ENCODE assay signal across 10 cellular contexts in the genomic region with DNA sequence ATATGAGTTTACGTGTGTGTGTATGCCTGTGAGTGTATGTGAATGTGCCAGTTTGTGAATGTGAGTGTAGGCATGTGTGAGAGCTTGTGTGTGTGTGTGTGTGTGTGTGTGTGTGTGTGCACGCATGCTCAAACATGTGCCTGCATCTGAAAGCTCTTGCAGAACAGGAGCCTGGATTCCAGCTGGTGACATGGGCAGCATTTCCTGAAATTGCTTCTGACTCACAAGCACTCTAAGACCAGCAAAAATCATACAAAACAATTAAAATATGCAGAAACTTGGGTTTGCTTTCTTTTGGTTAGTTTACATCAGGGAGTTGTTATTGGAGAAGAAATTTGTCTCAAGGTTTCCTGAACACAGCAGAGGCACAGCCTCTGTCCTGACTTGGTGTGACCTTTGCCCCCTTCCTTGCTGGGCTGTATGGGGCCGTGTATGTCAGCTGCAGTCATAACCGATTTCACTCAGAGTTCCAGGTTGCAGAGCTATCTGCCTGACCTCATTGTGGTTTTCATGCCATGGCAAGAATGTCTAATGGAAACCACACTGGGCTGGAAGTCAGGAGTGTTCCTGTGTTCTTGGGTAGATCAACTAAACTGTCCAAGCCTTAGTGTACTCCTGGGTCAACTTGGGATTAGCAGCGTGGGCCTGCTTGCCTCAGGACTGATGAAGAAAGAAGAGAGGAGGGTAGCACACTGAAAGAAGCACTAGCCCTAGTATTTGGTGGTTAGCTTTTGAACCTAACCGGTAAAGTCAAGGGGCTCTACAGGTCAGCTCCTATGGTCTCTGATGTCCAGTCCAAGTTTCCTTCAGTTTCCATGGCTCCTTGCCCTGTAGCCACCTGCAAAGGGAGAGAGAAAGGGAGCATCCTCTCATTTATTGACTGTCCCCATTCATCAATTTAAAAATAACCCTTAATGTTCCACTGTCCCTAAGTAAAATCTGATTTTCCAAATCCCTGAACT.
DNase-seq lines count a peak whose midpoint lies in the region; ATAC-seq, FAIRE-seq and TF ChIP-seq lines count a peak whose summit lies in the region.
"Had no signal": no experiment of that assay in that cellular context is flagged by ENCODE, and none has a peak within 500 bp of the region (broad histone marks: within the 10 kb centered on the region; RNA-seq: fewer than 3 reads in every experiment).

No MANE protein-coding gene starts in this region.

- H3K27me3 ChIP-seq in gastrocnemius medialis: no peaks in the 10 kb centered on the region

- H3K9me3 Mint-ChIP-seq in activated CD4-positive, alpha-beta memory T cell treated with anti-CD3 and anti-CD28 coated beads, Interleukin-2, amount 10 ng/mL, durations not matched to agents 7 days and 5 days: no peaks in the 10 kb centered on the region
- H3K9me3 Mint-ChIP-seq: activated naive CD8-positive, alpha-beta T cell treated with anti-CD3 and anti-CD28 coated beads, Interleukin-2, amount 50 U/mL, for 24 hours had no signal

- CTCF ChIA-PET in activated CD4-positive, alpha-beta memory T cell treated with anti-CD3 and anti-CD28 coated beads, Interleukin-2, amount 10 ng/mL, durations not matched to agents 7 days and 5 days (lab: Charles Lee): no interaction called here

- no peaks in the 10 kb centered on the region for H3K36me3 ChIP-seq in gastrocnemius medialis

- no peaks in the 10 kb centered on the region for H3K36me3 Mint-ChIP-seq in activated CD4-positive, alpha-beta memory T cell treated with anti-CD3 and anti-CD28 coated beads, Interleukin-2, amount 10 ng/mL, durations not matched to agents 7 days and 5 days (ENCODE audit: low read depth)

- H3K4me1 Mint-ChIP-seq in activated CD4-positive, alpha-beta memory T cell treated with anti-CD3 and anti-CD28 coated beads, Interleukin-2, amount 10 ng/mL, durations not matched to agents 7 days and 5 days: no peaks in the 10 kb centered on the region
- H3K4me1 Mint-ChIP-seq: activated naive CD8-positive, alpha-beta T cell treated with anti-CD3 and anti-CD28 coated beads, Interleukin-2, amount 50 U/mL, for 24 hours had no signal

- peaks cover 0 to 27% of the 10 kb centered on the region in 2 donors for H3K4me1 ChIP-seq in gastrocnemius medialis

- H3K27ac Mint-ChIP-seq in activated CD4-positive, alpha-beta memory T cell treated with anti-CD3 and anti-CD28 coated beads, Interleukin-2, amount 10 ng/mL, durations not matched to agents 7 days and 5 days: no peak overlapping the region
- H3K27ac Mint-ChIP-seq: activated naive CD8-positive, alpha-beta T cell treated with anti-CD3 and anti-CD28 coated beads, Interleukin-2, amount 50 U/mL, for 24 hours had no signal

- ATAC-seq in gastrocnemius medialis: peak; percentile 95 to 98
- ATAC-seq in stimulated activated naive CD8-positive, alpha-beta T cell treated with anti-CD3 and anti-CD28 coated beads, Interleukin-15, Interleukin-2, amounts not matched to agents 100 U/mL and 50 U/mL, for 24 hours: no peak
- ATAC-seq: activated naive CD8-positive, alpha-beta T cell treated with anti-CD3 and anti-CD28 coated beads, Interleukin-2, amount 50 U/mL, for 24 hours had no signal

- TF ChIP-seq CTCF in gastrocnemius medialis (IDR thresholded peaks at IDR 0.05 in 4 of 5, conservative IDR thresholded peaks at IDR 0.05 in 1 of 5): no peak

- H3K4me3 ChIP-seq in gastrocnemius medialis: no peak overlapping the region

- no peak for DNase-seq in GM12892 (ENCODE audit: insufficient read length)
- DNase-seq in SW 1271 (lab: John Stamatoyannopoulos, UW): peak; percentile 17 to 46
- DNase-seq in fibroblast of the conjunctiva (ENCODE audit: low read depth): peak; percentile 96
- peak; percentile 49 to 58 for DNase-seq in gastrocnemius medialis
- DNase-seq in stimulated activated naive CD8-positive, alpha-beta T cell treated with anti-CD3 and anti-CD28 coated beads, Interleukin-15, Interleukin-2, amounts not matched to agents 100 U/mL and 50 U/mL, for 24 hours: no peak
- DNase-seq in stimulated activated CD4-positive, alpha-beta T cell treated with anti-CD3 and anti-CD28 coated beads, Interleukin-4, amount 100 ng/mL, for 1 hour: no peak
- no peak for DNase-seq in activated CD4-positive, alpha-beta memory T cell treated with anti-CD3 and anti-CD28 coated beads, Interleukin-2, amount 10 ng/mL, durations not matched to agents 7 days and 5 days
- no peak for DNase-seq in stimulated activated CD4-positive, alpha-beta T cell treated with anti-CD3 and anti-CD28 coated beads, Interleukin-15, amount 100 ng/mL, for 24 hours
- DNase-seq: activated naive CD8-positive, alpha-beta T cell treated with anti-CD3 and anti-CD28 coated beads, Interleukin-2, amount 50 U/mL, for 24 hours had no signal

- H3K27me3 Mint-ChIP-seq in activated CD4-positive, alpha-beta memory T cell treated with anti-CD3 and anti-CD28 coated beads, Interleukin-2, amount 10 ng/mL, durations not matched to agents 7 days and 5 days: peaks cover 8% of the 10 kb centered on the region

- TF ChIP-seq POLR2A in GM12892 (IDR thresholded peaks at IDR 0.05; ENCODE audit: low read depth, low read length): no peak
- no peak for TF ChIP-seq POLR2A in gastrocnemius medialis (IDR thresholded peaks at IDR 0.05)

- POLR2A ChIA-PET in activated CD4-positive, alpha-beta memory T cell treated with anti-CD3 and anti-CD28 coated beads, Interleukin-2, amount 10 ng/mL, durations not matched to agents 7 days and 5 days (lab: Charles Lee): no interaction called here

- no peaks in the 10 kb centered on the region for H3K9me3 ChIP-seq in gastrocnemius medialis

- intact Hi-C loops in gastrocnemius medialis (cut with DNase I; ENCODE audit: low total_unique reads): no loop called here

- FAIRE-seq in GM12892 (lab: Jason Lieb, UNC): peak; percentile 63
- FAIRE-seq: TTC549 had no signal

- no peak overlapping the region for H3K4me3 Mint-ChIP-seq in activated CD4-positive, alpha-beta memory T cell treated with anti-CD3 and anti-CD28 coated beads, Interleukin-2, amount 10 ng/mL, durations not matched to agents 7 days and 5 days
- H3K4me3 Mint-ChIP-seq: activated naive CD8-positive, alpha-beta T cell treated with anti-CD3 and anti-CD28 coated beads, Interleukin-2, amount 50 U/mL, for 24 hours had no signal

- in situ Hi-C loops in gastrocnemius medialis (cut with MboI; ENCODE audit: low sequenced_read_pairs in 4 of 4): no loop called here

- peak overlapping the region; percentile 4 to 56 (median 22) for H3K27ac ChIP-seq in gastrocnemius medialis

Comparison
In these comparisons a context has a peak if more than half of its experiments do, and no peak if none do; other contexts are left out.
1. DNase-seq: peak in SW 1271 (2 of 2), fibroblast of the conjunctiva (single experiment) and gastrocnemius medialis (2 of 2); none in GM12892 (single experiment), stimulated activated naive CD8-positive, alpha-beta T cell treated with anti-CD3 and anti-CD28 coated beads, Interleukin-15, Interleukin-2, amounts not matched to agents 100 U/mL and 50 U/mL, for 24 hours (single experiment), stimulated activated CD4-positive, alpha-beta T cell treated with anti-CD3 and anti-CD28 coated beads, Interleukin-4, amount 100 ng/mL, for 1 hour (single experiment), activated CD4-positive, alpha-beta memory T cell treated with anti-CD3 and anti-CD28 coated beads, Interleukin-2, amount 10 ng/mL, durations not matched to agents 7 days and 5 days (single experiment) and stimulated activated CD4-positive, alpha-beta T cell treated with anti-CD3 and anti-CD28 coated beads, Interleukin-15, amount 100 ng/mL, for 24 hours (single experiment).